14 cellular contexts compared by ENCODE assay signal in genomic region chr3:12918231-12918630, GRCh38.
DNase-seq lines count a peak whose midpoint lies in the region; ATAC-seq and TF ChIP-seq lines count a peak whose summit lies in the region.
"Had no signal": no experiment of that assay in that cellular context is flagged by ENCODE, and none has a peak within 500 bp of the region (broad histone marks: within the 10 kb centered on the region; RNA-seq: fewer than 3 reads in every experiment).

No MANE protein-coding gene starts in this region.

- POLR2A ChIA-PET in activated CD4-positive, alpha-beta T cell treated with anti-CD3 and anti-CD28 coated beads for 36 hours (lab: Charles Lee), result no interaction called here
- POLR2A ChIA-PET in activated CD8-positive, alpha-beta T cell treated with anti-CD3 and anti-CD28 coated beads for 36 hours (lab: Charles Lee), result no interaction called here

- H3K36me3 Mint-ChIP-seq in activated CD4-positive, alpha-beta T cell treated with anti-CD3 and anti-CD28 coated beads for 36 hours (ENCODE audit: low read depth), result peaks cover 3% of the 10 kb centered on the region
- peaks cover 5% of the 10 kb centered on the region for H3K36me3 Mint-ChIP-seq in activated CD8-positive, alpha-beta T cell treated with anti-CD3 and anti-CD28 coated beads for 36 hours (ENCODE audit: low read depth)

- H3K36me3 ChIP-seq in adrenal gland (replicated peaks in 1 of 2), result peaks cover 0 to 92% of the 10 kb centered on the region in 2 donors

- no peak for TF ChIP-seq POLR2A in adrenal gland (IDR thresholded peaks at IDR 0.05)

- no peak overlapping the region for H3K4me3 ChIP-seq in adrenal gland
- no peak overlapping the region for H3K4me3 ChIP-seq in fibroblast of mammary gland (ENCODE audit: control insufficient read depth, low read depth, low read length)

- H3K4me1 ChIP-seq in adrenal gland (replicated peaks in 1 of 2), result no peaks in the 10 kb centered on the region

- H3K27me3 Mint-ChIP-seq in activated CD4-positive, alpha-beta T cell treated with anti-CD3 and anti-CD28 coated beads for 36 hours, result no peaks in the 10 kb centered on the region
- no peaks in the 10 kb centered on the region for H3K27me3 Mint-ChIP-seq in activated CD8-positive, alpha-beta T cell treated with anti-CD3 and anti-CD28 coated beads for 36 hours
- H3K27me3 Mint-ChIP-seq: CD4-positive, CD25-positive, alpha-beta regulatory T cell had no signal

- H3K4me1 Mint-ChIP-seq in activated CD4-positive, alpha-beta T cell treated with anti-CD3 and anti-CD28 coated beads for 36 hours, result peaks cover 16% of the 10 kb centered on the region
- peaks cover 29% of the 10 kb centered on the region for H3K4me1 Mint-ChIP-seq in activated CD8-positive, alpha-beta T cell treated with anti-CD3 and anti-CD28 coated beads for 36 hours (ENCODE audit: low read depth)

- H3K27ac ChIP-seq in adrenal gland, result peak overlapping the region in 1 of 5 donors; percentile 49
- H3K27ac ChIP-seq: 22Rv1 had no signal

- no peak for DNase-seq in activated CD4-positive, alpha-beta T cell treated with anti-CD3 and anti-CD28 coated beads for 36 hours
- no peak for DNase-seq in activated CD4-positive, alpha-beta T cell treated with anti-CD3 and anti-CD28 coated beads for 4 hours
- DNase-seq in adrenal gland, result peak in 5 of 7 donors; percentile 44 to 71 (median 49)
- peak; percentile 19 for DNase-seq in fibroblast of mammary gland (ENCODE audit: low read depth)
- no peak for DNase-seq in NCI-H748 (lab: John Stamatoyannopoulos, UW; ENCODE audit: unreplicated experiment)
- no peak for DNase-seq in activated CD8-positive, alpha-beta T cell treated with anti-CD3 and anti-CD28 coated beads for 36 hours
- DNase-seq: CD4-positive, CD25-positive, alpha-beta regulatory T cell; DMS53; GF-D8 had no signal

- no peak overlapping the region for H3K4me3 Mint-ChIP-seq in activated CD4-positive, alpha-beta T cell treated with anti-CD3 and anti-CD28 coated beads for 36 hours
- H3K4me3 Mint-ChIP-seq in activated CD8-positive, alpha-beta T cell treated with anti-CD3 and anti-CD28 coated beads for 36 hours, result no peak overlapping the region
- H3K4me3 Mint-ChIP-seq: CD4-positive, CD25-positive, alpha-beta regulatory T cell had no signal

- TF ChIP-seq CTCF in adrenal gland (IDR thresholded peaks at IDR 0.05), result no peak
- no peak for TF ChIP-seq CTCF in fibroblast of mammary gland (conservative IDR thresholded peaks at IDR 0.05; ENCODE audit: control insufficient read depth, insufficient read depth, low read depth, low read length)
- no peak for TF ChIP-seq CTCF in activated CD8-positive, alpha-beta T cell treated with anti-CD3 and anti-CD28 coated beads for 36 hours (IDR thresholded peaks at IDR 0.05)

- CTCF ChIA-PET in activated CD4-positive, alpha-beta T cell treated with anti-CD3 and anti-CD28 coated beads for 36 hours (lab: Charles Lee), result interaction anchor here (0.6 to 1.3 kb wide), 3 partner anchors 27 to 89 kb away, joined by 3 read pairs; no protein-coding TSS in a partner anchor
- CTCF ChIA-PET in activated CD8-positive, alpha-beta T cell treated with anti-CD3 and anti-CD28 coated beads for 36 hours (lab: Charles Lee), result interaction anchor here (0.6 to 1.5 kb wide), 3 partner anchors 8 to 77 kb away, joined by 3 to 6 read pairs (median 3); partner anchors contain the start of gene RPL32

- ATAC-seq in activated CD4-positive, alpha-beta T cell treated with anti-CD3 and anti-CD28 coated beads for 36 hours, result peak; percentile 57
- no peak for ATAC-seq in HG03280 (IDR thresholded peaks at IDR 0.05; ENCODE audit: unreplicated experiment)
- ATAC-seq in HG03139 (IDR thresholded peaks at IDR 0.05; ENCODE audit: unreplicated experiment), result no peak
- no peak for ATAC-seq in activated CD8-positive, alpha-beta T cell treated with anti-CD3 and anti-CD28 coated beads for 36 hours
- ATAC-seq: HCT116, HepG2 had no signal

- intact Hi-C loops in activated CD4-positive, alpha-beta T cell treated with anti-CD3 and anti-CD28 coated beads for 36 hours (cut with DNase I, micrococcal nuclease), result no loop called here
- intact Hi-C loops in adrenal gland (cut with DNase I), result no loop called here
- intact Hi-C loops in activated CD8-positive, alpha-beta T cell treated with anti-CD3 and anti-CD28 coated beads for 36 hours (cut with micrococcal nuclease), result no loop called here

- H3K27me3 ChIP-seq in adrenal gland, result no peaks in the 10 kb centered on the region

- no peak overlapping the region for H3K27ac Mint-ChIP-seq in activated CD4-positive, alpha-beta T cell treated with anti-CD3 and anti-CD28 coated beads for 36 hours
- no peak overlapping the region for H3K27ac Mint-ChIP-seq in activated CD8-positive, alpha-beta T cell treated with anti-CD3 and anti-CD28 coated beads for 36 hours

- H3K9me3 Mint-ChIP-seq in activated CD4-positive, alpha-beta T cell treated with anti-CD3 and anti-CD28 coated beads for 36 hours (ENCODE audit: low read depth), result no peaks in the 10 kb centered on the region
- no peaks in the 10 kb centered on the region for H3K9me3 Mint-ChIP-seq in activated CD8-positive, alpha-beta T cell treated with anti-CD3 and anti-CD28 coated beads for 36 hours
- H3K9me3 Mint-ChIP-seq: CD4-positive, CD25-positive, alpha-beta regulatory T cell had no signal

- 51 to 68% (median 64%) methylated on average over 2 to 3 of the region's 3 CpGs for WGBS in adrenal gland, 4 donors

- H3K9me3 ChIP-seq in adrenal gland (replicated peaks in 1 of 3), result no peaks in the 10 kb centered on the region

Comparison
In these comparisons a context has a peak if more than half of its experiments do, and no peak if none do; other contexts are left out.
1. DNase-seq: peak in adrenal gland (5 of 7) and fibroblast of mammary gland (single experiment); none in activated CD4-positive, alpha-beta T cell treated with anti-CD3 and anti-CD28 coated beads for 36 hours (single experiment), activated CD4-positive, alpha-beta T cell treated with anti-CD3 and anti-CD28 coated beads for 4 hours (0 of 2), NCI-H748 (single experiment) and activated CD8-positive, alpha-beta T cell treated with anti-CD3 and anti-CD28 coated beads for 36 hours (single experiment).